ENCODE assay signal across 13 cellular contexts in genomic region chr3:23325466-23326065, GRCh38.
DNase-seq lines count a peak whose midpoint lies in the region; ATAC-seq, FAIRE-seq and TF ChIP-seq lines count a peak whose summit lies in the region.
"Had no signal": no experiment of that assay in that cellular context is flagged by ENCODE, and none has a peak within 500 bp of the region (broad histone marks: within the 10 kb centered on the region; RNA-seq: fewer than 3 reads in every experiment).

No MANE protein-coding gene starts in this region.

- H3K4me1 ChIP-seq in HCT116 (ENCODE audit: control insufficient read depth in 1 of 2, insufficient read depth in 2 of 2, low read length in 2 of 2) = no peaks in the 10 kb centered on the region
- peaks cover 14% of the 10 kb centered on the region; the same call in 1 of the 2 replicates for H3K4me1 ChIP-seq in MM.1S (ENCODE audit: low read length)
- H3K4me1 ChIP-seq in small intestine (ENCODE audit: control insufficient read depth in 2 of 2, insufficient read depth in 1 of 2, low read depth in 1 of 2, low read length in 1 of 2) = no peaks in the 10 kb centered on the region
- no peaks in the 10 kb centered on the region for H3K4me1 ChIP-seq in suprapubic skin
- H3K4me1 ChIP-seq: Peyer's patch had no signal

- H4K20me1 ChIP-seq in HCT116 (ENCODE audit: insufficient read depth) = no peaks in the 10 kb centered on the region
- no peaks in the 10 kb centered on the region for H4K20me1 ChIP-seq in MM.1S (ENCODE audit: insufficient read depth, low read length)

- H3K9me2 ChIP-seq in HCT116 (ENCODE audit: insufficient read depth) = no peaks in the 10 kb centered on the region
- H3K9me2 ChIP-seq in MM.1S (replicated peaks; ENCODE audit: insufficient read depth, low read length) = no peaks in the 10 kb centered on the region

- peaks cover 23% of the 10 kb centered on the region; the same call in 1 of the 2 replicates for H3K27me3 ChIP-seq in HCT116 (ENCODE audit: insufficient read depth, low read length)
- no peaks in the 10 kb centered on the region for H3K27me3 ChIP-seq in MM.1S (replicated peaks; ENCODE audit: insufficient read depth, low read length)
- H3K27me3 ChIP-seq in small intestine (ENCODE audit: control insufficient read depth in 2 of 2, insufficient read depth in 2 of 2, low read length in 2 of 2) = no peaks in the 10 kb centered on the region
- H3K27me3 ChIP-seq in suprapubic skin = no peaks in the 10 kb centered on the region
- H3K27me3 ChIP-seq: Peyer's patch had no signal

- TF ChIP-seq RAD21 in HCT116 (IDR thresholded peaks at IDR 0.05; ENCODE audit: low read depth) = no peak

- no peaks in the 10 kb centered on the region for H3K36me3 Mint-ChIP-seq in natural killer cell
- H3K36me3 Mint-ChIP-seq in activated CD4-positive, alpha-beta T cell treated with anti-CD3 and anti-CD28 coated beads, Interleukin-2, amount 10 ng/mL, durations not matched to agents 24 days and 14 days (ENCODE audit: low read depth) = no peaks in the 10 kb centered on the region

- POLR2A ChIA-PET in HCT116 (lab: Charles Lee) = no interaction called here

- BruUV-seq in HCT116 (replicated peaks; lab: Mats Ljungman, UMichigan) = no TSS peak

- no peak overlapping the region for H3K9ac ChIP-seq in HCT116 (ENCODE audit: low read length)
- H3K9ac ChIP-seq in MM.1S (ENCODE audit: low read length) = no peak overlapping the region

- intact Hi-C loops in HCT116 (cut with micrococcal nuclease) (no loop called here), natural killer cell (cut with micrococcal nuclease) (no loop called here)
- intact Hi-C loops in activated CD4-positive, alpha-beta T cell treated with anti-CD3 and anti-CD28 coated beads, Interleukin-2, amount 10 ng/mL, durations not matched to agents 24 days and 14 days (cut with micrococcal nuclease) = no loop called here

- DNase-seq in HCT116 (ENCODE audit: low read depth, low spot score) (no peak), MM.1S (no peak), natural killer cell (no peak), small intestine (no peak), NK-92 (lab: John Stamatoyannopoulos, UW; ENCODE audit: unreplicated experiment) (no peak), suprapubic skin (ENCODE audit: low spot score in 2 of 2) (no peak)
- no peak for DNase-seq in activated CD4-positive, alpha-beta T cell treated with anti-CD3 and anti-CD28 coated beads, Interleukin-2, amount 10 ng/mL, durations not matched to agents 24 days and 14 days
- DNase-seq: activated T-cell treated with anti-CD3 and anti-CD28 coated beads, Interleukin-2, amount 50 U/mL, for 24 hours; endodermal cell; left ventricle myocardium superior; Peyer's patch had no signal

- TF ChIP-seq CTCF in HCT116 (IDR thresholded peaks at IDR 0.05 in 2 of 3, conservative IDR thresholded peaks at IDR 0.05 in 1 of 3; ENCODE audit: borderline replicate concordance in 1 of 3, insufficient read depth in 1 of 3, low read depth in 2 of 3, low read length in 2 of 3) (no peak), MM.1S (IDR thresholded peaks at IDR 0.05; ENCODE audit: low read length) (no peak), natural killer cell (IDR thresholded peaks at IDR 0.05) (no peak), suprapubic skin (IDR thresholded peaks at IDR 0.05) (no peak)

- CTCF ChIA-PET in HCT116 (lab: Charles Lee) = no interaction called here

- H3K27ac Mint-ChIP-seq in natural killer cell = no peak overlapping the region
- H3K27ac Mint-ChIP-seq in activated CD4-positive, alpha-beta T cell treated with anti-CD3 and anti-CD28 coated beads, Interleukin-2, amount 10 ng/mL, durations not matched to agents 24 days and 14 days = no peak overlapping the region
- H3K27ac Mint-ChIP-seq: activated T-cell treated with anti-CD3 and anti-CD28 coated beads, Interleukin-2, amount 50 U/mL, for 24 hours; endodermal cell had no signal

- H3K79me2 ChIP-seq in HCT116 (ENCODE audit: insufficient read depth, low read length) = no peaks in the 10 kb centered on the region
- peaks cover 59% of the 10 kb centered on the region for H3K79me2 ChIP-seq in MM.1S (ENCODE audit: low read length)

- H2AFZ ChIP-seq in HCT116 (ENCODE audit: low read depth, low read length, poor library complexity, severe bottlenecking) (no peak overlapping the region), MM.1S (ENCODE audit: low read length) (no peak overlapping the region)

- peak overlapping the region; percentile 60 for H3K4me3 Mint-ChIP-seq in natural killer cell
- no peak overlapping the region for H3K4me3 Mint-ChIP-seq in activated CD4-positive, alpha-beta T cell treated with anti-CD3 and anti-CD28 coated beads, Interleukin-2, amount 10 ng/mL, durations not matched to agents 24 days and 14 days
- H3K4me3 Mint-ChIP-seq: activated T-cell treated with anti-CD3 and anti-CD28 coated beads, Interleukin-2, amount 50 U/mL, for 24 hours; endodermal cell had no signal

- TF ChIP-seq POLR2A in HCT116 (IDR thresholded peaks at IDR 0.05; ENCODE audit: borderline replicate concordance, extremely low read depth, insufficient read depth, insufficient read length) (no peak), suprapubic skin (IDR thresholded peaks at IDR 0.05) (no peak)

- WGBS in small intestine, 3 donors = 69 to 83% (median 70%) methylated on average over 4 of the region's 4 CpGs
- 93% methylated on average over 4 of the region's 4 CpGs for WGBS in suprapubic skin

- no peak overlapping the region for H3K27ac ChIP-seq in HCT116 (ENCODE audit: low read depth, low read length)
- H3K27ac ChIP-seq in MM.1S (ENCODE audit: low read length) = no peak overlapping the region
- no peak overlapping the region for H3K27ac ChIP-seq in small intestine (ENCODE audit: low read depth in 1 of 2, low read length in 1 of 2)
- no peak overlapping the region for H3K27ac ChIP-seq in suprapubic skin
- H3K27ac ChIP-seq: Peyer's patch had no signal

- no peak for FAIRE-seq in small intestine (lab: Jason Lieb, UNC)
- FAIRE-seq: HepG2 had no signal

- ATAC-seq in GM18870 (IDR thresholded peaks at IDR 0.05; ENCODE audit: unreplicated experiment) = peak; percentile 60
- no peak for ATAC-seq in HCT116
- peak in 2 of 3 donors; percentile 9 to 54 for ATAC-seq in natural killer cell
- ATAC-seq: HepG2, left ventricle myocardium superior had no signal

- H3K9me3 ChIP-seq in HCT116 (ENCODE audit: control insufficient read depth in 1 of 2, insufficient read depth in 1 of 2, low read depth in 1 of 2, low read length in 2 of 2) (no peaks in the 10 kb centered on the region), MM.1S (replicated peaks; ENCODE audit: insufficient read depth, low read length) (no peaks in the 10 kb centered on the region), small intestine (ENCODE audit: control insufficient read depth, low read depth) (no peaks in the 10 kb centered on the region), suprapubic skin (no peaks in the 10 kb centered on the region)
- H3K9me3 ChIP-seq: Peyer's patch had no signal

- RAD21 ChIA-PET in HCT116 (lab: Charles Lee; ENCODE audit: low non-redundant PET in 1 of 2, low total read pairs in 2 of 2, uncharacterized antibody in 2 of 2, unreplicated experiment in 2 of 2) = no interaction called here

- H3K4me3 ChIP-seq in HCT116 (replicated peaks in 1 of 2; ENCODE audit: low read depth in 1 of 2, low read length in 2 of 2) (no peak overlapping the region), MM.1S (ENCODE audit: low read length) (no peak overlapping the region), small intestine (ENCODE audit: low read depth in 1 of 2, low read length in 2 of 2) (no peak overlapping the region), suprapubic skin (no peak overlapping the region)
- H3K4me3 ChIP-seq: Peyer's patch had no signal

- H3K4me2 ChIP-seq in HCT116 (ENCODE audit: low read length) (no peak overlapping the region), MM.1S (ENCODE audit: low read depth, low read length) (peak overlapping the region; percentile 25; the same call in 1 of the 2 replicates)

- peaks cover 16% of the 10 kb centered on the region in 2 donors for H3K4me1 Mint-ChIP-seq in natural killer cell
- peaks cover 5% of the 10 kb centered on the region for H3K4me1 Mint-ChIP-seq in activated CD4-positive, alpha-beta T cell treated with anti-CD3 and anti-CD28 coated beads, Interleukin-2, amount 10 ng/mL, durations not matched to agents 24 days and 14 days

- no peak for TF ChIP-seq EP300 in suprapubic skin (IDR thresholded peaks at IDR 0.05)

- H3K36me3 ChIP-seq in HCT116 (ENCODE audit: control insufficient read depth in 1 of 2, insufficient read depth in 2 of 2, low read length in 2 of 2) (no peaks in the 10 kb centered on the region), MM.1S (replicated peaks; ENCODE audit: insufficient read depth, low read length) (no peaks in the 10 kb centered on the region), small intestine (ENCODE audit: control insufficient read depth in 2 of 2, insufficient read depth in 2 of 2, low read length in 2 of 2) (no peaks in the 10 kb centered on the region), suprapubic skin (no peaks in the 10 kb centered on the region)
- H3K36me3 ChIP-seq: Peyer's patch had no signal

- no peaks in the 10 kb centered on the region for H3K9me3 Mint-ChIP-seq in natural killer cell
- H3K9me3 Mint-ChIP-seq in activated CD4-positive, alpha-beta T cell treated with anti-CD3 and anti-CD28 coated beads, Interleukin-2, amount 10 ng/mL, durations not matched to agents 24 days and 14 days = no peaks in the 10 kb centered on the region

- H3F3A ChIP-seq in MM.1S (ENCODE audit: insufficient read depth, low read length) = no peaks in the 10 kb centered on the region

- H3K27me3 Mint-ChIP-seq in natural killer cell (ENCODE audit: low read depth in 2 of 2) = peaks cover 0 to 15% of the 10 kb centered on the region in 2 donors
- H3K27me3 Mint-ChIP-seq in activated CD4-positive, alpha-beta T cell treated with anti-CD3 and anti-CD28 coated beads, Interleukin-2, amount 10 ng/mL, durations not matched to agents 24 days and 14 days = no peaks in the 10 kb centered on the region
- H3K27me3 Mint-ChIP-seq: activated T-cell treated with anti-CD3 and anti-CD28 coated beads, Interleukin-2, amount 50 U/mL, for 24 hours had no signal

TF ChIP-seq in HCT116, 20 proteins besides CTCF, POLR2A, EP300 and RAD21:
- TF ChIP-seq ZFX (IDR thresholded peaks at IDR 0.05) = no peak
- peak; percentile 17; the same call in 1 of the 2 replicates for TF ChIP-seq FOSL1 (IDR thresholded peaks at IDR 0.05; ENCODE audit: low read depth)
